ENCODE assay signal across 9 cellular contexts in genomic region chr9:33290994-33291397, GRCh38. TPM values are rescaled to one million over a fixed set of nuclear protein-coding genes. Genes with fewer than 3 reads are reported as not detected.
DNase-seq lines count a peak whose midpoint lies in the region; ATAC-seq and TF ChIP-seq lines count a peak whose summit lies in the region.
"Had no signal": no experiment of that assay in that cellular context is flagged by ENCODE, and none has a peak within 500 bp of the region (broad histone marks: within the 10 kb centered on the region; RNA-seq: fewer than 3 reads in every experiment).

No MANE protein-coding gene starts in this region.

- peak; percentile 86 for DNase-seq in COLO829 (ENCODE audit: low spot score)
- peak; percentile 90 for DNase-seq in HPDE6-E6E7 (ENCODE audit: extremely low spot score)
- no peak for DNase-seq in mammary epithelial cell
- DNase-seq in mucosa of descending colon: no peak
- DNase-seq in midbrain (lab: John Stamatoyannopoulos, UW): no peak
- no peak for DNase-seq in activated effector memory CD4-positive, alpha-beta T cell treated with Interleukin-2 at 50 U/mL for 16 hours
- DNase-seq in activated CD4-positive, alpha-beta T cell treated with anti-CD3 and anti-CD28 coated beads, Interleukin-2, amount 50 U/mL, for 1 hour: no peak

- no TSS peak for BruUV-seq in mammary epithelial cell (replicated peaks; lab: Mats Ljungman, UMichigan)

- TF ChIP-seq CTCF in mammary epithelial cell (conservative IDR thresholded peaks at IDR 0.05 in 1 of 2, IDR thresholded peaks at IDR 0.05 in 1 of 2; ENCODE audit: extremely low read depth in 1 of 2, insufficient read depth in 1 of 2, low read depth in 1 of 2, low read length in 2 of 2): peak; percentile 2 to 10
- TF ChIP-seq CTCF in mucosa of descending colon (IDR thresholded peaks at IDR 0.05): no peak

- dilution Hi-C loops in mammary epithelial cell (cut with HindIII; ENCODE audit: low sequenced_read_pairs): no loop called here

- peak overlapping the region; percentile 100 for H3K9ac ChIP-seq in mammary epithelial cell (ENCODE audit: insufficient read depth, low read length)

- H4K20me1 ChIP-seq in mammary epithelial cell (ENCODE audit: insufficient read depth, low read length): no peaks in the 10 kb centered on the region

- H3K4me2 ChIP-seq in mammary epithelial cell (ENCODE audit: insufficient read depth, low read depth, low read length): peak overlapping the region; percentile 85

- H3K27me3 ChIP-seq in mammary epithelial cell (ENCODE audit: insufficient read depth, low read length): no peaks in the 10 kb centered on the region

- H3K9me3 ChIP-seq in mammary epithelial cell (replicated peaks; ENCODE audit: insufficient read depth, low read length) (no peaks in the 10 kb centered on the region), mucosa of descending colon (no peaks in the 10 kb centered on the region)

- H3K36me3 ChIP-seq in mammary epithelial cell (ENCODE audit: insufficient read depth, low read length) (peaks cover 23% of the 10 kb centered on the region), mucosa of descending colon (ENCODE audit: low read depth) (no peaks in the 10 kb centered on the region)

- in situ Hi-C loops in mammary epithelial cell (cut with MboI; ENCODE audit: low sequenced_read_pairs in 2 of 2): loop anchor here in 1 of 2 donors (25.0 kb wide), 1 partner anchor 171 kb away; the partner anchor contains the start of gene NOL6

- intact Hi-C loops in mammary epithelial cell (cut with micrococcal nuclease): loop anchor here (1.0 kb wide), 4 partner anchors 27 to 62 kb away; partner anchors contain the start of gene BAG1
- intact Hi-C loops in mucosa of descending colon (cut with DNase I, micrococcal nuclease): no loop called here

- CTCF ChIA-PET in mammary epithelial cell (lab: Charles Lee; ENCODE audit: low non-redundant PET): no interaction called here

- 3% methylated on average over 10 of the region's 10 CpGs for WGBS in mammary epithelial cell (ENCODE audit: low coverage, missing lambda C conversion rate)

- H2AFZ ChIP-seq in mammary epithelial cell (ENCODE audit: low read depth, low read length): peak overlapping the region; percentile 79

- H3K4me1 ChIP-seq in mammary epithelial cell (ENCODE audit: insufficient read depth, low read length) (peaks cover 23% of the 10 kb centered on the region), mucosa of descending colon (ENCODE audit: low read depth) (peaks cover 26% of the 10 kb centered on the region)

- ATAC-seq in mucosa of descending colon (no peak), HG03097 (IDR thresholded peaks at IDR 0.05; ENCODE audit: low FRiP score, unreplicated experiment) (no peak)

- H3K27ac ChIP-seq in mammary epithelial cell (ENCODE audit: insufficient read depth, low read depth, low read length): peak overlapping the region; percentile 100

- H3K4me3 ChIP-seq in mammary epithelial cell (replicated peaks in 1 of 3; ENCODE audit: insufficient read depth in 1 of 3, low read depth in 2 of 3, low read length in 3 of 3) (peak overlapping the region; percentile 74 to 83 (median 75)), mucosa of descending colon (peak overlapping the region; percentile 64)

- H3K79me2 ChIP-seq in mammary epithelial cell (ENCODE audit: insufficient read depth, low read length): peaks cover 54% of the 10 kb centered on the region

RNA-seq across cellular contexts. Expression of gene NFX1, which starts 0.7 kb away (rescaled TPM):
- 10 to 100 TPM; 29.8 to 47.2 TPM for total RNA-seq in mammary epithelial cell
- polyA plus RNA-seq in mammary epithelial cell: 23.8 TPM
- 33.1 TPM for polyA minus RNA-seq in mammary epithelial cell
- total RNA-seq in mucosa of descending colon: 10 to 100 TPM; 35.9 to 44.4 (median 39.5) TPM

RNA-seq across cellular contexts. Expression of gene CHMP5, which starts 26.1 kb away (rescaled TPM):
- 10 to 100 TPM; 52.7 to 54.0 TPM for total RNA-seq in mammary epithelial cell
- 50.6 TPM for polyA plus RNA-seq in mammary epithelial cell
- 30.3 TPM for polyA minus RNA-seq in mammary epithelial cell
- 10 to 100 TPM; 72.2 to 98.1 (median 84.3) TPM for total RNA-seq in mucosa of descending colon

RNA-seq across cellular contexts. Expression of gene BAG1, which starts 26.5 kb away (rescaled TPM):
- total RNA-seq in mammary epithelial cell: 10 to 100 TPM; 28.5 to 30.9 TPM
- polyA plus RNA-seq in mammary epithelial cell: 20.3 TPM
- polyA minus RNA-seq in mammary epithelial cell: 5.4 TPM
- total RNA-seq in mucosa of descending colon: 100 to 1,000 TPM; 120 to 155 (median 153) TPM

RNA-seq across cellular contexts. Expression of gene SPINK4, which starts 51.0 kb away (rescaled TPM):
- total RNA-seq in mammary epithelial cell (not detected), mucosa of descending colon (10 to 100 TPM; 13.2 to 85.2 (median 33.3) TPM)
- not detected for polyA plus RNA-seq in mammary epithelial cell
- not detected for polyA minus RNA-seq in mammary epithelial cell
- total RNA-seq: RPMI7951 had no signal

Comparison
In these comparisons a context has a peak if more than half of its experiments do, and no peak if none do; other contexts are left out.
1. DNase-seq: peak in COLO829 (single experiment) and HPDE6-E6E7 (single experiment); none in mammary epithelial cell (single experiment), mucosa of descending colon (0 of 3), midbrain (single experiment), activated effector memory CD4-positive, alpha-beta T cell treated with Interleukin-2 at 50 U/mL for 16 hours (single experiment) and activated CD4-positive, alpha-beta T cell treated with anti-CD3 and anti-CD28 coated beads, Interleukin-2, amount 50 U/mL, for 1 hour (single experiment).